ENCODE assay signal across 11 cellular contexts in the genomic region with DNA sequence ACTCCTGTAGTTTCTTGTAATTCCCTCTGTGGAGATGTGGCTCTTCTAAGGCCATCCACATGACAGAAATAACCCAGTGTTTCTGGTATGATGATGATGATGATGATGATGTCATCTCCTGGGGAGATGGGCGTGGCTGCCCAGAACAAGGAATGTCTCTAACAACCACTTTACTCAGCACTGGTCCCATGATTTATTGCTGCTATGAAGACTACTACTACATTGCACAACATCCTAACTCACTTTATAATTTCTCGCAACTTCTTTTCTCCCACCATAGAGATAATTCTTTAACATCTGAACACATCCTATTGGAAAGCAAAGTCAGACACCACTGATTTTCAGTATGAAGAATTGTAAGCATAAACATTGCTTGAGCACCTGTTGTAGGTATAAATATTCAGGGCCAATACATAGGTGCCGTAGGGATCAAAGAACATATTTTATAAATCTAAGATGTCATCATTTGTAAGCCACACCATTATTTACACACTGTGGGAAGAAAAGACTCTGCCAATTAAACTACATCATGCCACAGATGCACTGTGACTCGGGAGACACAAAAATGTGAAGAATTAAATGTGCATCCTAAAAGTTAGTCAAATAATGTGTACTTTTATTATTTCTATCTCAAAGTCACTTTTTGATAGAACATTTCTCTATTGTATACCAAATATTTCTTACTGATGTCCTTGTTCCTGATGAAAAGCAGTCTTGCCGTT. TPM values are rescaled to one million over a fixed set of nuclear protein-coding genes. Genes with fewer than 3 reads are reported as not detected.
DNase-seq lines count a peak whose midpoint lies in the region; ATAC-seq, FAIRE-seq and TF ChIP-seq lines count a peak whose summit lies in the region.
"Had no signal": no experiment of that assay in that cellular context is flagged by ENCODE, and none has a peak within 500 bp of the region (broad histone marks: within the 10 kb centered on the region; RNA-seq: fewer than 3 reads in every experiment).

No MANE protein-coding gene starts in this region.

- TF ChIP-seq POLR2A in K562 (conservative IDR thresholded peaks at IDR 0.05) (no peak), HepG2 (IDR thresholded peaks at IDR 0.05; ENCODE audit: insufficient read depth in 1 of 2, low read depth in 2 of 2, low read length in 2 of 2) (no peak)

- TF ChIP-seq CTCF in K562 (IDR thresholded peaks at IDR 0.05 in 2 of 3, conservative IDR thresholded peaks at IDR 0.05 in 1 of 3; ENCODE audit: insufficient read depth in 2 of 3, low read depth in 1 of 3, low read length in 3 of 3) (no peak), HepG2 (CRISPR knock-in tag; IDR thresholded peaks at IDR 0.05) (no peak)

- H3K36me3 Mint-ChIP-seq in activated naive CD8-positive, alpha-beta T cell treated with anti-CD3 and anti-CD28 coated beads, Interleukin-2, amount 50 U/mL, for 24 hours (ENCODE audit: low read depth): peaks cover 14% of the 10 kb centered on the region

- in situ Hi-C loops in K562 (cut with MboI): no loop called here
- in situ Hi-C loops in HepG2 (cut with HindIII; ENCODE audit: extremely low pct_ligation_motif_present, low pct_unique_long_range_greater_than_20kb): no loop called here

- TF ChIP-seq RAD21 in K562 (CRISPR knock-in tag; conservative IDR thresholded peaks at IDR 0.05 in 1 of 2, IDR thresholded peaks at IDR 0.05 in 1 of 2) (no peak), HepG2 (CRISPR knock-in tag; IDR thresholded peaks at IDR 0.05) (no peak)

- H3K4me3 ChIP-seq in K562 (no peak overlapping the region), HepG2 (replicated peaks in 1 of 3; ENCODE audit: insufficient read depth in 1 of 3, low read depth in 2 of 3, low read length in 3 of 3) (no peak overlapping the region), aorta (ENCODE audit: low read length in 2 of 2) (no peak overlapping the region)
- H3K4me3 ChIP-seq: gastrocnemius medialis had no signal

- BruUV-seq in K562 (replicated peaks; lab: Mats Ljungman, UMichigan): no TSS peak
- no TSS peak for BruUV-seq in HepG2 (replicated peaks; lab: Mats Ljungman, UMichigan)

- no peaks in the 10 kb centered on the region for H3K9me3 ChIP-seq in K562 (replicated peaks; ENCODE audit: control insufficient read depth, insufficient read depth, low read depth, low read length)
- H3K9me3 ChIP-seq in HepG2 (ENCODE audit: low read length): no peaks in the 10 kb centered on the region
- no peaks in the 10 kb centered on the region for H3K9me3 ChIP-seq in aorta (ENCODE audit: control insufficient read depth, low read length)
- H3K9me3 ChIP-seq: gastrocnemius medialis had no signal

- CTCF ChIA-PET in K562 (lab: Yijun Ruan, JAX; ENCODE audit: low intra/inter-chr PET ratio): no interaction called here
- CTCF ChIA-PET in HepG2 (lab: Yijun Ruan, JAX; ENCODE audit: low intra/inter-chr PET ratio, low total read pairs): no interaction called here

- peak; percentile 38; the same call in 2 of the 3 replicates for ATAC-seq in K562
- no peak for ATAC-seq in HepG2
- no peak for ATAC-seq in activated naive CD8-positive, alpha-beta T cell treated with anti-CD3 and anti-CD28 coated beads, Interleukin-2, amount 50 U/mL, for 24 hours
- ATAC-seq in aorta (ENCODE audit: low FRiP score): no peak
- no peak for ATAC-seq in HG02588 (IDR thresholded peaks at IDR 0.05; ENCODE audit: unreplicated experiment)
- ATAC-seq: gastrocnemius medialis had no signal

- FAIRE-seq in K562 (lab: Jason Lieb, UNC) (peak; percentile 29), HepG2 (lab: Jason Lieb, UNC) (no peak)

- H4K20me1 ChIP-seq in K562 (replicated peaks; ENCODE audit: control insufficient read depth, insufficient read depth, low read length) (no peaks in the 10 kb centered on the region), HepG2 (ENCODE audit: insufficient read depth, low read length) (no peaks in the 10 kb centered on the region)

- H3K27ac Mint-ChIP-seq in activated naive CD8-positive, alpha-beta T cell treated with anti-CD3 and anti-CD28 coated beads, Interleukin-2, amount 50 U/mL, for 24 hours: no peak overlapping the region
- H3K27ac Mint-ChIP-seq: activated naive CD8-positive, alpha-beta T cell treated with anti-CD3 and anti-CD28 coated beads, Interleukin-2, amount 10 ng/mL, durations not matched to agents 7 days and 5 days had no signal

- H3K4me1 ChIP-seq in K562 (replicated peaks in 1 of 2; ENCODE audit: control insufficient read depth in 2 of 2, insufficient read depth in 2 of 2, low read length in 2 of 2) (peaks cover 0 to 16% of the 10 kb centered on the region in 2 experiments; a peak in 3 of 5 replicates), HepG2 (ENCODE audit: insufficient read depth, low read length) (peaks cover 49% of the 10 kb centered on the region), aorta (ENCODE audit: control insufficient read depth in 1 of 2, insufficient read depth in 2 of 2, low read length in 2 of 2) (no peaks in the 10 kb centered on the region)

- peaks cover 15% of the 10 kb centered on the region for H3K79me2 ChIP-seq in K562 (ENCODE audit: control insufficient read depth, insufficient read depth, low read length)
- H3K79me2 ChIP-seq in HepG2 (ENCODE audit: insufficient read depth, low read length): no peaks in the 10 kb centered on the region

- H3K9me1 ChIP-seq in K562 (ENCODE audit: control insufficient read depth, insufficient read depth, low read length): no peaks in the 10 kb centered on the region

- H2AFZ ChIP-seq in K562 (ENCODE audit: low read depth, low read length) (no peak overlapping the region), HepG2 (ENCODE audit: low read length) (no peak overlapping the region)

- TF ChIP-seq EP300 in K562 (IDR thresholded peaks at IDR 0.05; ENCODE audit: low read length) (no peak), HepG2 (IDR thresholded peaks at IDR 0.05; ENCODE audit: low read depth in 2 of 2, low read length in 2 of 2) (no peak), HepG2 (CRISPR knock-in tag; IDR thresholded peaks at IDR 0.05; ENCODE audit: borderline replicate concordance) (no peak)

- intact Hi-C loops in K562 (cut with micrococcal nuclease) (no loop called here), HepG2 (cut with micrococcal nuclease; ENCODE audit: unreplicated experiment) (no loop called here), aorta (cut with DNase I) (no loop called here)

- peak; percentile 83 for DNase-seq in AG20443 (ENCODE audit: low spot score)
- peak; percentile 84 for DNase-seq in LoVo (ENCODE audit: low spot score)
- DNase-seq in K562 (ENCODE audit: extremely low read depth in 1 of 4, low spot score in 3 of 4): peak in 3 of 4 experiments; percentile 29 to 57 (median 37)
- DNase-seq in HepG2 (ENCODE audit: low spot score): no peak
- DNase-seq in activated naive CD8-positive, alpha-beta T cell treated with anti-CD3 and anti-CD28 coated beads, Interleukin-2, amount 50 U/mL, for 24 hours: no peak
- no peak for DNase-seq in aorta
- DNase-seq in activated CD4-positive, alpha-beta T cell treated with anti-CD3 and anti-CD28 coated beads for 1 hour: no peak
- DNase-seq: activated naive CD8-positive, alpha-beta T cell treated with anti-CD3 and anti-CD28 coated beads, Interleukin-2, amount 10 ng/mL, durations not matched to agents 7 days and 5 days; gastrocnemius medialis; NCI-H774 had no signal

- 81% methylated on average over 5 of the region's 5 CpGs for WGBS in K562 (ENCODE audit: insufficient coverage, low coverage, missing lambda C conversion rate)
- 93% methylated on average over 5 of the region's 5 CpGs for WGBS in HepG2 (ENCODE audit: low lambda C conversion rate)
- WGBS in aorta, 2 donors: 94% methylated on average over 5 of the region's 5 CpGs

- POLR2A ChIA-PET in K562 (lab: Yijun Ruan, JAX): no interaction called here
- POLR2A ChIA-PET in HepG2 (lab: Yijun Ruan, JAX): no interaction called here

- no peak overlapping the region for H3K4me3 Mint-ChIP-seq in activated naive CD8-positive, alpha-beta T cell treated with anti-CD3 and anti-CD28 coated beads, Interleukin-2, amount 50 U/mL, for 24 hours
- H3K4me3 Mint-ChIP-seq: activated naive CD8-positive, alpha-beta T cell treated with anti-CD3 and anti-CD28 coated beads, Interleukin-2, amount 10 ng/mL, durations not matched to agents 7 days and 5 days had no signal

- H3K4me1 Mint-ChIP-seq in activated naive CD8-positive, alpha-beta T cell treated with anti-CD3 and anti-CD28 coated beads, Interleukin-2, amount 50 U/mL, for 24 hours: peaks cover 20% of the 10 kb centered on the region

- H3K9ac ChIP-seq in K562 (ENCODE audit: insufficient read depth in 1 of 2, low read depth in 2 of 2, low read length in 2 of 2) (no peak overlapping the region), HepG2 (ENCODE audit: insufficient read depth, low read depth, low read length) (no peak overlapping the region)

- H3K4me2 ChIP-seq in K562 (ENCODE audit: insufficient read depth, low read length) (no peak overlapping the region), HepG2 (ENCODE audit: low read depth, low read length) (no peak overlapping the region)

- H3K27me3 ChIP-seq in K562 (ENCODE audit: control insufficient read depth in 2 of 2, insufficient read depth in 2 of 2, low read length in 2 of 2) (no peaks in the 10 kb centered on the region), HepG2 (ENCODE audit: control insufficient read depth in 1 of 2, insufficient read depth in 2 of 2, low read length in 2 of 2) (no peaks in the 10 kb centered on the region), aorta (ENCODE audit: control insufficient read depth in 1 of 2, insufficient read depth in 2 of 2, low read length in 1 of 2) (no peaks in the 10 kb centered on the region)
- H3K27me3 ChIP-seq: gastrocnemius medialis had no signal

- no peaks in the 10 kb centered on the region for H3K9me3 Mint-ChIP-seq in activated naive CD8-positive, alpha-beta T cell treated with anti-CD3 and anti-CD28 coated beads, Interleukin-2, amount 50 U/mL, for 24 hours
- H3K9me3 Mint-ChIP-seq: activated naive CD8-positive, alpha-beta T cell treated with anti-CD3 and anti-CD28 coated beads, Interleukin-2, amount 10 ng/mL, durations not matched to agents 7 days and 5 days had no signal

- H3K27ac ChIP-seq in K562 (ENCODE audit: extremely low read depth, low read depth, low read length) (no peak overlapping the region), HepG2 (ENCODE audit: extremely low read length, insufficient read depth, low read length) (peak overlapping the region; percentile 57), aorta (ENCODE audit: low read depth in 1 of 2, low read length in 2 of 2) (no peak overlapping the region)
- H3K27ac ChIP-seq: gastrocnemius medialis had no signal

- no peaks in the 10 kb centered on the region for H3K27me3 Mint-ChIP-seq in activated naive CD8-positive, alpha-beta T cell treated with anti-CD3 and anti-CD28 coated beads, Interleukin-2, amount 50 U/mL, for 24 hours
- H3K27me3 Mint-ChIP-seq: activated naive CD8-positive, alpha-beta T cell treated with anti-CD3 and anti-CD28 coated beads, Interleukin-2, amount 10 ng/mL, durations not matched to agents 7 days and 5 days had no signal

- H3K36me3 ChIP-seq in K562 (ENCODE audit: control insufficient read depth, insufficient read depth, low read length): peaks cover 55% of the 10 kb centered on the region
- H3K36me3 ChIP-seq in HepG2 (replicated peaks in 1 of 2; ENCODE audit: control insufficient read depth in 1 of 2, insufficient read depth in 2 of 2, low read length in 2 of 2): 0 out of 5 replicates have a peak, but pooled peaks cover 0 to 3% of the 10 kb centered on the region in 2 experiments
- H3K36me3 ChIP-seq in aorta (ENCODE audit: control insufficient read depth in 1 of 2, insufficient read depth in 2 of 2, low read length in 1 of 2): no peaks in the 10 kb centered on the region

RNA-seq across cellular contexts. Expression of a gene that starts 6.4 kb away (rescaled TPM):
- 8.8 and 14.9 TPM in 2 replicates for total RNA-seq in K562 (2011; cell fraction: chromatin; rRNA removed; ENCODE audit: low replicate concordance)
- total RNA-seq in K562 (2011; cell fraction: nucleolus; rRNA removed): 6.3 and 6.7 TPM in 2 replicates
- 9.2 and 12.9 TPM in 2 replicates for total RNA-seq in K562 (2011; cell fraction: nucleoplasm; rRNA removed)
- total RNA-seq in K562 (2014; rRNA removed): 26.1 and 26.2 TPM in 2 replicates
- 48.0 and 52.2 TPM in 2 replicates for total RNA-seq in K562 (2014; rRNA removed; fragmentation: Illumina TruSeq; extraction: Trizol)
- total RNA-seq in K562 (2015; rRNA removed; fragmentation: Illumina TruSeq; extraction: Trizol): 43.7 and 46.5 TPM in 2 replicates
- total RNA-seq in K562 (2021): 24.2 and 24.5 TPM in 2 replicates
- 42.7 and 67.4 TPM in 2 replicates for polyA plus RNA-seq in K562 (2011; rRNA removed)
- polyA plus RNA-seq in K562 (2011; cell fraction: cytosol; rRNA removed): 20.1 and 30.5 TPM in 2 replicates
- polyA plus RNA-seq in K562 (2011; cell fraction: nucleus; rRNA removed): 5.7 and 9.6 TPM in 2 replicates
- polyA plus RNA-seq in K562 (2012): 36.9 and 50.3 TPM in 2 replicates
- polyA plus RNA-seq in K562 (2014; fragmentation: Illumina TruSeq; extraction: Trizol): 41.6 and 51.6 TPM in 2 replicates
- 10 to 100 TPM; 43.8 to 48.0 TPM for polyA plus RNA-seq in K562 (2014; fragmentation: Nextera tagmentation; extraction: Ambion mirVana)
- 35.9 and 42.6 TPM in 2 replicates for polyA plus RNA-seq in K562 (2014; rRNA removed)
- polyA minus RNA-seq in K562 (2011; rRNA and poly(A)+ RNA removed): 41.8 and 46.2 TPM in 2 replicates
- polyA minus RNA-seq in K562 (2011; cell fraction: cytosol; rRNA and poly(A)+ RNA removed): 7.1 and 14.4 TPM in 2 replicates
- 3.6 and 6.4 TPM in 2 replicates for polyA minus RNA-seq in K562 (2011; cell fraction: nucleus; rRNA and poly(A)+ RNA removed)
- 22.8 and 33.3 TPM in 2 replicates for total RNA-seq in HepG2 (2016; rRNA removed; fragmentation: Illumina TruSeq; extraction: Trizol)
- total RNA-seq in HepG2 (2016; cell fraction: cytosol; rRNA removed; fragmentation: Illumina TruSeq; extraction: Trizol; ENCODE audit: low read depth): 6.9 and 7.2 TPM in 2 replicates
- total RNA-seq in HepG2 (2016; cell fraction: insoluble cytoplasmic fraction; rRNA removed; fragmentation: Illumina TruSeq; extraction: Trizol): 22.5 and 34.3 TPM in 2 replicates
- 16.6 and 17.8 TPM in 2 replicates for total RNA-seq in HepG2 (2016; cell fraction: membrane; rRNA removed; fragmentation: Illumina TruSeq; extraction: Trizol)
- total RNA-seq in HepG2 (2016; cell fraction: nucleus; rRNA removed; fragmentation: Illumina TruSeq; extraction: Trizol): 8.8 and 9.6 TPM in 2 replicates
- 9.5 and 11.1 TPM in 2 replicates for polyA plus RNA-seq in HepG2 (2011; rRNA removed)
- 6.1 and 8.9 TPM in 2 replicates for polyA plus RNA-seq in HepG2 (2011; cell fraction: cytosol; rRNA removed)
- polyA plus RNA-seq in HepG2 (2011; cell fraction: nucleus; rRNA removed): 1.9 and 2.4 TPM in 2 replicates
- polyA plus RNA-seq in HepG2 (2012): 9.8 and 12.6 TPM in 2 replicates
- 9.7 and 11.0 TPM in 2 replicates for polyA plus RNA-seq in HepG2 (2016; cell fraction: cytosol; fragmentation: Illumina TruSeq; extraction: Trizol; ENCODE audit: low read depth)
- polyA plus RNA-seq in HepG2 (2016; cell fraction: insoluble cytoplasmic fraction; fragmentation: Illumina TruSeq; extraction: Trizol; ENCODE audit: low read depth): 43.3 and 51.0 TPM in 2 replicates
- polyA plus RNA-seq in HepG2 (2016; cell fraction: membrane; fragmentation: Illumina TruSeq; extraction: Trizol; ENCODE audit: low read depth): 18.1 and 18.9 TPM in 2 replicates
- 17.2 and 20.4 TPM in 2 replicates for polyA plus RNA-seq in HepG2 (2016; cell fraction: nucleus; fragmentation: Illumina TruSeq; extraction: Trizol; ENCODE audit: insufficient read depth, low read depth)
- 2.2 and 4.7 TPM in 2 replicates for polyA minus RNA-seq in HepG2 (2011; rRNA and poly(A)+ RNA removed; ENCODE audit: low replicate concordance)
- 4.4 TPM in 2 replicates for polyA minus RNA-seq in HepG2 (2011; cell fraction: cytosol; rRNA and poly(A)+ RNA removed)
- 3.2 and 4.7 TPM in 2 replicates for polyA minus RNA-seq in HepG2 (2011; cell fraction: nucleus; rRNA and poly(A)+ RNA removed)
- total RNA-seq in aorta: 1 to 10 TPM; 6.5 to 6.6 TPM
- polyA plus RNA-seq in aorta: 10 to 100 TPM; 13.1 to 24.9 TPM

RNA-seq across cellular contexts. Expression of a gene that starts 6.8 kb away (rescaled TPM):
- 27.5 and 41.4 TPM in 2 replicates for total RNA-seq in K562 (2011; cell fraction: chromatin; rRNA removed; ENCODE audit: low replicate concordance)
- 13.7 and 14.7 TPM in 2 replicates for total RNA-seq in K562 (2011; cell fraction: nucleolus; rRNA removed)
- total RNA-seq in K562 (2011; cell fraction: nucleoplasm; rRNA removed): 23.5 and 27.9 TPM in 2 replicates
- total RNA-seq in K562 (2014; rRNA removed) (24.6 and 29.1 TPM in 2 replicates), K562 (2014; rRNA removed; fragmentation: Illumina TruSeq; extraction: Trizol) (35.1 and 36.3 TPM in 2 replicates), K562 (2015; rRNA removed; fragmentation: Illumina TruSeq; extraction: Trizol) (37.5 and 38.7 TPM in 2 replicates), K562 (2021) (43.0 and 47.4 TPM in 2 replicates), HepG2 (2016; rRNA removed; fragmentation: Illumina TruSeq; extraction: Trizol) (13.2 and 22.1 TPM in 2 replicates), aorta (10 to 100 TPM; 12.6 to 15.3 TPM)
- polyA plus RNA-seq in K562 (2011; rRNA removed) (40.5 and 58.9 TPM in 2 replicates), K562 (2014; fragmentation: Illumina TruSeq; extraction: Trizol) (34.9 and 46.1 TPM in 2 replicates), K562 (2014; fragmentation: Nextera tagmentation; extraction: Ambion mirVana) (1 to 10 TPM; 1.4 to 1.7 TPM), K562 (2014; rRNA removed) (29.0 and 33.8 TPM in 2 replicates), HepG2 (2011; rRNA removed) (9.2 and 9.8 TPM in 2 replicates), aorta (1 to 10 TPM; 4.5 to 5.0 TPM)
- 32.8 and 37.0 TPM in 2 replicates for polyA plus RNA-seq in K562 (2011; cell fraction: cytosol; rRNA removed)
- 20.4 and 20.6 TPM in 2 replicates for polyA plus RNA-seq in K562 (2011; cell fraction: nucleus; rRNA removed)
- polyA plus RNA-seq in K562 (2012): 40.5 and 40.6 TPM in 2 replicates
- 92.3 and 93.1 TPM in 2 replicates for polyA minus RNA-seq in K562 (2011; rRNA and poly(A)+ RNA removed)
- 33.8 and 36.1 TPM in 2 replicates for polyA minus RNA-seq in K562 (2011; cell fraction: cytosol; rRNA and poly(A)+ RNA removed)
- polyA minus RNA-seq in K562 (2011; cell fraction: nucleus; rRNA and poly(A)+ RNA removed): 13.2 and 20.1 TPM in 2 replicates
- 5.9 and 7.8 TPM in 2 replicates for total RNA-seq in HepG2 (2016; cell fraction: cytosol; rRNA removed; fragmentation: Illumina TruSeq; extraction: Trizol; ENCODE audit: low read depth)
- total RNA-seq in HepG2 (2016; cell fraction: insoluble cytoplasmic fraction; rRNA removed; fragmentation: Illumina TruSeq; extraction: Trizol): 13.0 and 19.5 TPM in 2 replicates
- 9.4 and 9.5 TPM in 2 replicates for total RNA-seq in HepG2 (2016; cell fraction: membrane; rRNA removed; fragmentation: Illumina TruSeq; extraction: Trizol)
- 11.7 and 12.5 TPM in 2 replicates for total RNA-seq in HepG2 (2016; cell fraction: nucleus; rRNA removed; fragmentation: Illumina TruSeq; extraction: Trizol)
- 6.8 and 7.3 TPM in 2 replicates for polyA plus RNA-seq in HepG2 (2011; cell fraction: cytosol; rRNA removed)
- 7.2 and 8.6 TPM in 2 replicates for polyA plus RNA-seq in HepG2 (2011; cell fraction: nucleus; rRNA removed)
- polyA plus RNA-seq in HepG2 (2012): 8.3 and 8.4 TPM in 2 replicates
- polyA plus RNA-seq in HepG2 (2016; cell fraction: cytosol; fragmentation: Illumina TruSeq; extraction: Trizol; ENCODE audit: low read depth): 1.1 and 1.2 TPM in 2 replicates
- polyA plus RNA-seq in HepG2 (2016; cell fraction: insoluble cytoplasmic fraction; fragmentation: Illumina TruSeq; extraction: Trizol; ENCODE audit: low read depth): 21.7 and 21.8 TPM in 2 replicates
- polyA plus RNA-seq in HepG2 (2016; cell fraction: membrane; fragmentation: Illumina TruSeq; extraction: Trizol; ENCODE audit: low read depth): 4.8 and 5.0 TPM in 2 replicates
- polyA plus RNA-seq in HepG2 (2016; cell fraction: nucleus; fragmentation: Illumina TruSeq; extraction: Trizol; ENCODE audit: insufficient read depth, low read depth): 16.9 and 18.0 TPM in 2 replicates
- polyA minus RNA-seq in HepG2 (2011; rRNA and poly(A)+ RNA removed; ENCODE audit: low replicate concordance): 12.9 and 19.5 TPM in 2 replicates
- polyA minus RNA-seq in HepG2 (2011; cell fraction: cytosol; rRNA and poly(A)+ RNA removed): 10.6 and 12.8 TPM in 2 replicates
- polyA minus RNA-seq in HepG2 (2011; cell fraction: nucleus; rRNA and poly(A)+ RNA removed): 7.3 and 9.9 TPM in 2 replicates

RNA-seq across cellular contexts. Expression of a gene that starts 26.0 kb away (rescaled TPM):
- total RNA-seq in K562 (2011; cell fraction: chromatin; rRNA removed; ENCODE audit: low replicate concordance): not detected in 2 replicates
- total RNA-seq in K562 (2011; cell fraction: nucleolus; rRNA removed): not detected in 2 replicates
- not detected in 2 replicates for total RNA-seq in K562 (2011; cell fraction: nucleoplasm; rRNA removed)
- not detected in 2 replicates for total RNA-seq in K562 (2014; rRNA removed)
- not detected in 2 replicates for total RNA-seq in K562 (2014; rRNA removed; fragmentation: Illumina TruSeq; extraction: Trizol)
- total RNA-seq in K562 (2015; rRNA removed; fragmentation: Illumina TruSeq; extraction: Trizol): not detected in 2 replicates
- not detected in 2 replicates for total RNA-seq in K562 (2021)
- polyA plus RNA-seq in K562 (2011; rRNA removed): not detected in 2 replicates
- polyA plus RNA-seq in K562 (2011; cell fraction: cytosol; rRNA removed): not detected in 2 replicates
- not detected in 2 replicates for polyA plus RNA-seq in K562 (2011; cell fraction: nucleus; rRNA removed)
- polyA plus RNA-seq in K562 (2012): not detected in 2 replicates
- not detected in 2 replicates for polyA plus RNA-seq in K562 (2014; fragmentation: Illumina TruSeq; extraction: Trizol)
- polyA plus RNA-seq in K562 (2014; fragmentation: Nextera tagmentation; extraction: Ambion mirVana): not detected
- polyA plus RNA-seq in K562 (2014; rRNA removed): not detected in 2 replicates
- not detected in 2 replicates for polyA minus RNA-seq in K562 (2011; rRNA and poly(A)+ RNA removed)
- polyA minus RNA-seq in K562 (2011; cell fraction: cytosol; rRNA and poly(A)+ RNA removed): not detected in 2 replicates
- polyA minus RNA-seq in K562 (2011; cell fraction: nucleus; rRNA and poly(A)+ RNA removed): not detected in 2 replicates
- 0.11 and 0.20 TPM in 2 replicates for total RNA-seq in HepG2 (2016; rRNA removed; fragmentation: Illumina TruSeq; extraction: Trizol)
- 0.18 TPM in 1 of 2 replicates, not detected in the other for total RNA-seq in HepG2 (2016; cell fraction: cytosol; rRNA removed; fragmentation: Illumina TruSeq; extraction: Trizol; ENCODE audit: low read depth)
- total RNA-seq in HepG2 (2016; cell fraction: insoluble cytoplasmic fraction; rRNA removed; fragmentation: Illumina TruSeq; extraction: Trizol): 0.10 and 0.17 TPM in 2 replicates
- 0.21 and 0.28 TPM in 2 replicates for total RNA-seq in HepG2 (2016; cell fraction: membrane; rRNA removed; fragmentation: Illumina TruSeq; extraction: Trizol)
- 0.25 and 0.28 TPM in 2 replicates for total RNA-seq in HepG2 (2016; cell fraction: nucleus; rRNA removed; fragmentation: Illumina TruSeq; extraction: Trizol)
- polyA plus RNA-seq in HepG2 (2011; rRNA removed): 0.04 TPM in 1 of 2 replicates, not detected in the other
- polyA plus RNA-seq in HepG2 (2011; cell fraction: cytosol; rRNA removed): 0.03 TPM in 1 of 2 replicates, not detected in the other
- 0.06 and 0.07 TPM in 2 replicates for polyA plus RNA-seq in HepG2 (2011; cell fraction: nucleus; rRNA removed)
- not detected in 2 replicates for polyA plus RNA-seq in HepG2 (2012)
- polyA plus RNA-seq in HepG2 (2016; cell fraction: cytosol; fragmentation: Illumina TruSeq; extraction: Trizol; ENCODE audit: low read depth): 0.08 TPM in 1 of 2 replicates, not detected in the other
- 0.10 and 0.16 TPM in 2 replicates for polyA plus RNA-seq in HepG2 (2016; cell fraction: insoluble cytoplasmic fraction; fragmentation: Illumina TruSeq; extraction: Trizol; ENCODE audit: low read depth)
- 0.08 and 0.12 TPM in 2 replicates for polyA plus RNA-seq in HepG2 (2016; cell fraction: membrane; fragmentation: Illumina TruSeq; extraction: Trizol; ENCODE audit: low read depth)
- not detected in 2 replicates for polyA plus RNA-seq in HepG2 (2016; cell fraction: nucleus; fragmentation: Illumina TruSeq; extraction: Trizol; ENCODE audit: insufficient read depth, low read depth)
- not detected in 2 replicates for polyA minus RNA-seq in HepG2 (2011; rRNA and poly(A)+ RNA removed; ENCODE audit: low replicate concordance)
- not detected in 2 replicates for polyA minus RNA-seq in HepG2 (2011; cell fraction: cytosol; rRNA and poly(A)+ RNA removed)
- not detected in 2 replicates for polyA minus RNA-seq in HepG2 (2011; cell fraction: nucleus; rRNA and poly(A)+ RNA removed)
- 1 to 10 TPM in 1 of 2 donors, under 1 TPM in 1; 0.94 to 1.6 TPM for total RNA-seq in aorta
- polyA plus RNA-seq in aorta: 1 to 10 TPM; 1.9 to 2.1 TPM

Comparison
In these comparisons a context has a peak if more than half of its experiments do, and no peak if none do; other contexts are left out.
1. DNase-seq: peak in AG20443 (single experiment), LoVo (single experiment) and K562 (3 of 4); none in HepG2 (single experiment), activated naive CD8-positive, alpha-beta T cell treated with anti-CD3 and anti-CD28 coated beads, Interleukin-2, amount 50 U/mL, for 24 hours (single experiment), aorta (0 of 2) and activated CD4-positive, alpha-beta T cell treated with anti-CD3 and anti-CD28 coated beads for 1 hour (single experiment).